In genomic region chr3:125017406-125017805, GRCh38 we compare ENCODE assay signal across 23 cellular contexts.
"Had no signal": no experiment of that assay in that cellular context is flagged by ENCODE, and none has a peak within 500 bp of the region (broad histone marks: within the 10 kb centered on the region; RNA-seq: fewer than 3 reads in every experiment).

No MANE protein-coding gene starts in this region.

- DNase-seq: kidney; left colon; left lung; mesendoderm; naive B cell; nucleus accumbens; pancreas; posterior cingulate gyrus; retina; right cardiac atrium; small intestine; spleen; stimulated activated CD4-positive, alpha-beta T cell treated with anti-CD3 and anti-CD28 coated beads, Interleukin-4, amount 100 ng/mL, for 24 hours; stimulated activated naive CD4-positive, alpha-beta T cell treated with Interleukin-2 at 50 U/mL for 16 hours; stimulated activated naive CD8-positive, alpha-beta T cell treated with anti-CD3 and anti-CD28 coated beads, Interleukin-15, amount 100 ng/mL, for 72 hours; substantia nigra; uterus had no signal

- H3K9me3 Mint-ChIP-seq: mesothelial cell of epicardium; naive B cell; nephron; neural crest cell; stimulated activated memory B cell treated with anti-CD40 and anti-IgM and Interleukin-4, amounts not matched to agents 10 μg/mL and 1 μg/mL and 100 μg/mL, for 72 hours; stimulated activated naive CD8-positive, alpha-beta T cell treated with anti-CD3 and anti-CD28 coated beads, Interleukin-15, amount 100 ng/mL, for 72 hours; type B pancreatic cell had no signal

- ATAC-seq: left colon; left lung; pancreas; right cardiac atrium; sciatic nerve; stimulated activated memory B cell treated with anti-CD40 and anti-IgM and Interleukin-4, amounts not matched to agents 10 μg/mL and 1 μg/mL and 100 μg/mL, for 72 hours; stimulated activated naive CD8-positive, alpha-beta T cell treated with anti-CD3 and anti-CD28 coated beads, Interleukin-15, amount 100 ng/mL, for 72 hours had no signal

- H3K4me1 Mint-ChIP-seq: nephron had no signal

- H3K27me3 Mint-ChIP-seq: naive B cell; stimulated activated memory B cell treated with anti-CD40 and anti-IgM and Interleukin-4, amounts not matched to agents 10 μg/mL and 1 μg/mL and 100 μg/mL, for 72 hours; stimulated activated naive CD8-positive, alpha-beta T cell treated with anti-CD3 and anti-CD28 coated beads, Interleukin-15, amount 100 ng/mL, for 72 hours; type B pancreatic cell had no signal

- H3K4me3 Mint-ChIP-seq: mesothelial cell of epicardium; naive B cell; nephron; neural crest cell; stimulated activated memory B cell treated with anti-CD40 and anti-IgM and Interleukin-4, amounts not matched to agents 10 μg/mL and 1 μg/mL and 100 μg/mL, for 72 hours; stimulated activated naive CD8-positive, alpha-beta T cell treated with anti-CD3 and anti-CD28 coated beads, Interleukin-15, amount 100 ng/mL, for 72 hours; type B pancreatic cell had no signal

- H3K27ac Mint-ChIP-seq: mesothelial cell of epicardium; nephron; stimulated activated memory B cell treated with anti-CD40 and anti-IgM and Interleukin-4, amounts not matched to agents 10 μg/mL and 1 μg/mL and 100 μg/mL, for 72 hours; stimulated activated naive CD8-positive, alpha-beta T cell treated with anti-CD3 and anti-CD28 coated beads, Interleukin-15, amount 100 ng/mL, for 72 hours; type B pancreatic cell had no signal
